Comparison of ENCODE assay signal across 22 cellular contexts in the genomic region with DNA sequence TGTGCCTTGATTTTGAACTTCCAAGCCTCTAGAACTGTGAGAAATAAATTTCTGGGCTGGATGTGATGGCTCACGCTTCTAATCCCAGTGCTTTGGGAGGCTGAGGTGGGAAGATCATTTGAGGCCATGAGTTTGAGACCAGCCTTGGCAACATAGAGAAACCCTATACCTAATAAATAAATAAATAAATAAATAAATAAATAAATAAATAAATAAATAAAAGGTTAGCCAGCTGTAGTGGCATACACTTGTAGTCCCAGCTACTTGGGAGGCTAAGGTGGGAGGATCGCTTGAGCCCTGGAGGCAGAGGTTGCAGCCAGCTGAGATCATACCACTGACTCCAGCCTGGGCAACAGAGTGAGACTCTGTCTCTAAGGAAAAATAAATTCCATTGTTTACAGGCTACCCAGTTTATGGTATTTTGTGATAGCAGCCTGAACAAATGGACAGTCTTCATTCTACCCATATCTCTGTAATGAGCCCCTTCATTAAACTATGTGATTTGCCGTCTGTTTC.
A peak's percentile ranks its signal among the peaks of the same experiment; 100 is the strongest.
DNase-seq lines count a peak whose midpoint lies in the region; FAIRE-seq and TF ChIP-seq lines count a peak whose summit lies in the region.
"Had no signal": no experiment of that assay in that cellular context is flagged by ENCODE, and none has a peak within 500 bp of the region (broad histone marks: within the 10 kb centered on the region; RNA-seq: fewer than 3 reads in every experiment).

No MANE protein-coding gene starts in this region.

- H3K27me3 ChIP-seq in OCI-LY1 (ENCODE audit: insufficient read depth, low read length) (no peaks in the 10 kb centered on the region), keratinocyte (ENCODE audit: control insufficient read depth, extremely low read depth, insufficient read depth, low read length) (no peaks in the 10 kb centered on the region), vagina (no peaks in the 10 kb centered on the region)
- H3K27me3 ChIP-seq: ascending aorta had no signal

- H3K79me2 ChIP-seq in OCI-LY1 (ENCODE audit: insufficient read depth, low read length) (no peaks in the 10 kb centered on the region), keratinocyte (ENCODE audit: control insufficient read depth, insufficient read depth, low read length) (no peaks in the 10 kb centered on the region)

- 0 out of 2 replicates have a peak overlapping the region, but pooled peaks have one; percentile 19 for H2AFZ ChIP-seq in OCI-LY1 (ENCODE audit: low read length)
- H2AFZ ChIP-seq in keratinocyte (ENCODE audit: control insufficient read depth, low read length): no peak overlapping the region
- H2AFZ ChIP-seq: GM23248 had no signal

- no peaks in the 10 kb centered on the region for H3K9me2 ChIP-seq in OCI-LY1 (ENCODE audit: low read depth, low read length)

- H3K4me2 ChIP-seq in OCI-LY1 (ENCODE audit: low read length) (no peak overlapping the region), keratinocyte (ENCODE audit: control insufficient read depth, extremely low read depth, insufficient read depth, low read depth, low read length) (peak overlapping the region; percentile 50)

- intact Hi-C loops in vagina (cut with DNase I): no loop called here

- dilution Hi-C loops in keratinocyte (cut with MboI; ENCODE audit: extremely low pct_ligation_motif_present, low sequenced_read_pairs): no loop called here

- 0 out of 2 replicates have a peak overlapping the region, but pooled peaks have one; percentile 3 for H3K9ac ChIP-seq in OCI-LY1 (ENCODE audit: low read length)
- H3K9ac ChIP-seq in keratinocyte (ENCODE audit: control insufficient read depth, extremely low read depth, insufficient read depth, low read length): peak overlapping the region; percentile 38
- H3K9ac ChIP-seq: GM23248 had no signal

- TF ChIP-seq CTCF in OCI-LY1 (IDR thresholded peaks at IDR 0.05; ENCODE audit: low read length): no peak
- TF ChIP-seq CTCF in keratinocyte (optimal IDR thresholded peaks at IDR 0.05 in 1 of 3, IDR thresholded peaks at IDR 0.05 in 1 of 3, conservative IDR thresholded peaks at IDR 0.05 in 1 of 3; ENCODE audit: extremely low read depth in 1 of 3, insufficient read depth in 2 of 3, low read length in 3 of 3): no peak
- TF ChIP-seq CTCF in vagina (IDR thresholded peaks at IDR 0.05): no peak

- no peak for TF ChIP-seq POLR2A in vagina (IDR thresholded peaks at IDR 0.05)

- no peaks in the 10 kb centered on the region for H3F3A ChIP-seq in OCI-LY1 (ENCODE audit: insufficient read depth, low read length)

- no peaks in the 10 kb centered on the region for H3K9me1 ChIP-seq in keratinocyte (ENCODE audit: control insufficient read depth, extremely low read depth, insufficient read depth, low read length)

- H3K4me1 ChIP-seq in OCI-LY1 (ENCODE audit: insufficient read depth, low read length, severe bottlenecking) (peaks cover 70% of the 10 kb centered on the region), keratinocyte (ENCODE audit: control insufficient read depth, extremely low read depth, insufficient read depth, low read length) (peaks cover 45% of the 10 kb centered on the region), vagina (peaks cover 7% of the 10 kb centered on the region)
- H3K4me1 ChIP-seq: ascending aorta had no signal

- no peaks in the 10 kb centered on the region for H4K20me1 ChIP-seq in OCI-LY1 (ENCODE audit: insufficient read depth, low read length)
- H4K20me1 ChIP-seq in keratinocyte (ENCODE audit: control insufficient read depth, extremely low read depth, insufficient read depth, low read length): no peaks in the 10 kb centered on the region

- H3K27ac ChIP-seq in OCI-LY1 (ENCODE audit: low read depth, low read length, poor library complexity, severe bottlenecking) (peak overlapping the region; percentile 45), caudate nucleus (ENCODE audit: low read depth, low read length) (peak overlapping the region; percentile 48), keratinocyte (ENCODE audit: control insufficient read depth, insufficient read depth, low read length) (peak overlapping the region; percentile 85), vagina (peak overlapping the region; percentile 33)
- H3K27ac ChIP-seq: ascending aorta had no signal

- H3K4me3 ChIP-seq in OCI-LY1 (ENCODE audit: low read depth, low read length, poor library complexity, severe bottlenecking) (no peak overlapping the region), keratinocyte (ENCODE audit: control insufficient read depth in 2 of 3, extremely low read depth in 1 of 3, insufficient read depth in 2 of 3, low read depth in 1 of 3, low read length in 3 of 3) (no peak overlapping the region), vagina (no peak overlapping the region)
- H3K4me3 ChIP-seq: ascending aorta, GM23248 had no signal

- no peak for FAIRE-seq in keratinocyte (lab: Jason Lieb, UNC)
- FAIRE-seq: endometrium, kidney had no signal

- DNase-seq in caudate nucleus (lab: John Stamatoyannopoulos, UW) (no peak), keratinocyte (ENCODE audit: low read depth, low spot score) (no peak), vagina (ENCODE audit: extremely low spot score in 2 of 2) (no peak), germinal center (ENCODE audit: low spot score) (no peak), NCI-H345 treated with DMSO at 0.1 percent for 48 hours (lab: John Stamatoyannopoulos, UW; ENCODE audit: unreplicated experiment) (no peak), RPMI8226 (no peak)
- DNase-seq: activated CD4-positive, alpha-beta T cell treated with anti-CD3 and anti-CD28 coated beads for 36 hours; activated CD8-positive, alpha-beta memory T cell treated with anti-CD3 and anti-CD28 coated beads for 24 hours; activated effector memory CD4-positive, alpha-beta T cell treated with Interleukin-2 at 50 U/mL for 16 hours; activated naive CD8-positive, alpha-beta T cell treated with anti-CD3 and anti-CD28 coated beads for 36 hours; DND-41; GM23248; kidney; natural killer cell; NCI-H1105 treated with DMSO at 0.1 percent for 48 hours; NCI-H2029; retina; stimulated activated CD4-positive, alpha-beta T cell treated with anti-CD3 and anti-CD28 coated beads, Interleukin-4, amount 100 ng/mL, for 1 hour; T-helper 17 cell had no signal

- H3K9me3 ChIP-seq in OCI-LY1 (ENCODE audit: low read length) (0 out of 2 replicates have a peak, but pooled peaks cover under 1% of the 10 kb centered on the region), keratinocyte (ENCODE audit: control insufficient read depth, low read depth, low read length) (no peaks in the 10 kb centered on the region), vagina (no peaks in the 10 kb centered on the region)
- H3K9me3 ChIP-seq: ascending aorta had no signal

- H3K36me3 ChIP-seq in OCI-LY1 (ENCODE audit: insufficient read depth, low read length) (no peaks in the 10 kb centered on the region), keratinocyte (ENCODE audit: control insufficient read depth in 2 of 2, extremely low read depth in 1 of 2, insufficient read depth in 2 of 2, low read length in 2 of 2) (no peaks in the 10 kb centered on the region), vagina (no peaks in the 10 kb centered on the region)
- H3K36me3 ChIP-seq: ascending aorta had no signal

Comparison
In these comparisons a context has a peak if more than half of its experiments do, and no peak if none do; other contexts are left out.
1. H3K27ac ChIP-seq: peak in every context shown above with its lines; median percentile 85 in keratinocyte; 48 in caudate nucleus; 45 in OCI-LY1; 33 in vagina.